In genomic region chr2:175036582-175037018, GRCh38 we compare ENCODE assay signal across 1 cellular context.
TF ChIP-seq lines count a peak whose summit lies in the region.

No MANE protein-coding gene starts in this region.

TF ChIP-seq in HepG2, 621 proteins besides CTCF, POLR2A, EP300 and RAD21 (continued from another document and continues in another):
- TF ChIP-seq MXI1 (IDR thresholded peaks at IDR 0.05; ENCODE audit: borderline replicate concordance, low read depth, low read length) (no peak), SMC3 (IDR thresholded peaks at IDR 0.05; ENCODE audit: low read length) (peak; percentile 40; the same call in 1 of the 2 replicates), ATF1 (CRISPR knock-in tag; IDR thresholded peaks at IDR 0.05) (peak; percentile 33; the same call in 1 of the 2 replicates), ZNF772 (CRISPR knock-in tag; IDR thresholded peaks at IDR 0.05) (no peak), ZFP36L2 (CRISPR knock-in tag; IDR thresholded peaks at IDR 0.05) (no peak), ZNF761 (CRISPR knock-in tag; conservative IDR thresholded peaks at IDR 0.05) (no peak), IKZF5 (CRISPR knock-in tag; IDR thresholded peaks at IDR 0.05) (no peak; the same call in 1 of the 2 replicates), LBX2 (CRISPR knock-in tag; IDR thresholded peaks at IDR 0.05; ENCODE audit: borderline replicate concordance) (no peak), ZNF232 (CRISPR knock-in tag; IDR thresholded peaks at IDR 0.05; ENCODE audit: borderline replicate concordance) (no peak), RNF219 (CRISPR knock-in tag; IDR thresholded peaks at IDR 0.05) (no peak), ZFP36L1 (CRISPR knock-in tag; IDR thresholded peaks at IDR 0.05) (no peak), DMAP1 (CRISPR knock-in tag; IDR thresholded peaks at IDR 0.05) (0 out of 2 replicates have a peak, but pooled peaks have one; percentile 32), KAT2B (IDR thresholded peaks at IDR 0.05; ENCODE audit: borderline replicate concordance, low read depth, low read length) (no peak), ZBTB40 (IDR thresholded peaks at IDR 0.05) (no peak), ZBTB40 (CRISPR knock-in tag; IDR thresholded peaks at IDR 0.05) (no peak), ZNF44 (CRISPR knock-in tag; IDR thresholded peaks at IDR 0.05) (no peak), ZNF614 (CRISPR knock-in tag; IDR thresholded peaks at IDR 0.05; ENCODE audit: borderline replicate concordance) (peak; percentile 74; the same call in 1 of the 2 replicates), HMGXB3 (CRISPR knock-in tag; IDR thresholded peaks at IDR 0.05; ENCODE audit: borderline replicate concordance) (no peak), ZNF207 (IDR thresholded peaks at IDR 0.05; ENCODE audit: borderline replicate concordance) (no peak), CHD4 (IDR thresholded peaks at IDR 0.05; ENCODE audit: borderline replicate concordance, low read length) (no peak), GATAD2A (CRISPR knock-in tag; IDR thresholded peaks at IDR 0.05) (peak; percentile 84), ZNF350 (CRISPR knock-in tag; IDR thresholded peaks at IDR 0.05; ENCODE audit: borderline replicate concordance, low read depth) (no peak), MAX (IDR thresholded peaks at IDR 0.05) (peak; percentile 47; the same call in 1 of the 2 replicates), ZBED4 (CRISPR knock-in tag; IDR thresholded peaks at IDR 0.05; ENCODE audit: borderline replicate concordance) (no peak), ZNF280D (CRISPR knock-in tag; IDR thresholded peaks at IDR 0.05) (no peak), MTF2 (CRISPR knock-in tag; IDR thresholded peaks at IDR 0.05; ENCODE audit: borderline replicate concordance) (no peak), ZNF451 (CRISPR knock-in tag; IDR thresholded peaks at IDR 0.05) (no peak), ZNF367 (CRISPR knock-in tag; IDR thresholded peaks at IDR 0.05; ENCODE audit: borderline replicate concordance) (no peak), ELF4 (CRISPR knock-in tag; IDR thresholded peaks at IDR 0.05; ENCODE audit: borderline replicate concordance) (no peak), ZFP1 (CRISPR knock-in tag; IDR thresholded peaks at IDR 0.05) (no peak), NCOA1 (CRISPR knock-in tag; IDR thresholded peaks at IDR 0.05) (no peak)
